23 cellular contexts compared by ENCODE assay signal in genomic region chr6:63267046-63267445, GRCh38. TPM values are rescaled to one million over a fixed set of nuclear protein-coding genes. Genes with fewer than 3 reads are reported as not detected.
DNase-seq lines count a peak whose midpoint lies in the region; ATAC-seq, FAIRE-seq and TF ChIP-seq lines count a peak whose summit lies in the region.
"Had no signal": no experiment of that assay in that cellular context is flagged by ENCODE, and none has a peak within 500 bp of the region (broad histone marks: within the 10 kb centered on the region; RNA-seq: fewer than 3 reads in every experiment).

No MANE protein-coding gene starts in this region.

- H3K4me3 Mint-ChIP-seq in WTC11: no peak overlapping the region
- H3K4me3 Mint-ChIP-seq: B cell; CD4-positive, alpha-beta T cell; CD8-positive, alpha-beta T cell had no signal

- intact Hi-C loops in A673 (cut with micrococcal nuclease; ENCODE audit: unreplicated experiment): no loop called here

- peak; percentile 60; the same call in 1 of the 2 replicates for ATAC-seq in WTC11
- ATAC-seq: CD8-positive, alpha-beta T cell; GM12878 had no signal

- peaks cover 8% of the 10 kb centered on the region; the same call in 1 of the 2 replicates for H3K27me3 Mint-ChIP-seq in WTC11 (ENCODE audit: low read depth)
- H3K27me3 Mint-ChIP-seq: B cell; CD4-positive, alpha-beta T cell had no signal

- DNase-seq in A673 (ENCODE audit: low spot score): peak; percentile 51
- peak; percentile 53 for DNase-seq in ELF-1 (ENCODE audit: low read depth, low spot score)
- DNase-seq in WTC11 (ENCODE audit: low spot score): no peak
- no peak for DNase-seq in activated CD8-positive, alpha-beta memory T cell treated with anti-CD3 and anti-CD28 coated beads, Interleukin-2, amount 50 U/mL, for 4 hours
- no peak for DNase-seq in HTR-8/SVneo (ENCODE audit: insufficient read length, low spot score)
- no peak for DNase-seq in nucleus accumbens (lab: John Stamatoyannopoulos, UW)
- DNase-seq: 8988T; AML-193; Caco-2; Calu3; CD4-positive, alpha-beta T cell; CD8-positive, alpha-beta T cell; DMS79 treated with DMSO at 0.1 percent for 48 hours; GDM1 had no signal

- POLR2A ChIA-PET in A673 (lab: Charles Lee; ENCODE audit: low non-redundant PET): interaction anchor here (0.7 kb wide), 1 partner anchor 33 kb away, joined by 5 read pairs; no protein-coding TSS in a partner anchor
- POLR2A ChIA-PET in WTC11 (lab: Charles Lee): no interaction called here

- CTCF ChIA-PET in A673 (lab: Charles Lee) (interaction anchor here (0.6 kb wide), 1 partner anchor 1162 kb away, joined by 4 read pairs; no protein-coding TSS in a partner anchor), WTC11 (lab: Charles Lee) (interaction anchor here (0.6 kb wide), 1 partner anchor 567 kb away, joined by 3 read pairs; no protein-coding TSS in a partner anchor)

- peaks cover 53% of the 10 kb centered on the region for H3K4me1 Mint-ChIP-seq in WTC11
- H3K4me1 Mint-ChIP-seq: B cell had no signal

- no peak for TF ChIP-seq CTCF in A673 (conservative IDR thresholded peaks at IDR 0.05; ENCODE audit: low read depth, low read length)
- no peak for TF ChIP-seq CTCF in WTC11 (IDR thresholded peaks at IDR 0.05)

- no peak overlapping the region for H3K4me3 ChIP-seq in A673 (ENCODE audit: low read depth, low read length, poor library complexity, severe bottlenecking)
- H3K4me3 ChIP-seq in HUES6 (ENCODE audit: low read depth, low read length): no peak overlapping the region
- H3K4me3 ChIP-seq: BLaER1 treated with 17β-estradiol and CSF1 and Interleukin-3, amounts not matched to agents 10 nM and 100 nM; GM12878 had no signal

- peaks cover 23% of the 10 kb centered on the region for H3K9me3 Mint-ChIP-seq in WTC11
- H3K9me3 Mint-ChIP-seq: CD4-positive, alpha-beta T cell; CD8-positive, alpha-beta T cell had no signal

- H3K36me3 Mint-ChIP-seq in WTC11: peaks cover 13% of the 10 kb centered on the region; the same call in 1 of the 2 replicates
- H3K36me3 Mint-ChIP-seq: CD8-positive, alpha-beta T cell had no signal

- H3K4me1 ChIP-seq in A673 (ENCODE audit: insufficient read depth, low read length, poor library complexity, severe bottlenecking) (peaks cover 34% of the 10 kb centered on the region), HUES6 (ENCODE audit: control insufficient read depth, insufficient read depth, low read length) (peaks cover 32% of the 10 kb centered on the region)
- H3K4me1 ChIP-seq: BLaER1 treated with 17β-estradiol and CSF1 and Interleukin-3, amounts not matched to agents 10 nM and 100 nM; Caco-2 had no signal

- H3K9me3 ChIP-seq in A673 (ENCODE audit: low read depth, low read length, poor library complexity, severe bottlenecking): no peaks in the 10 kb centered on the region
- H3K9me3 ChIP-seq in HUES6 (ENCODE audit: control insufficient read depth, insufficient read depth, low read depth, low read length): no peaks in the 10 kb centered on the region
- H3K9me3 ChIP-seq: BLaER1 treated with 17β-estradiol and CSF1 and Interleukin-3, amounts not matched to agents 10 nM and 100 nM; Caco-2 had no signal

- H3K27ac Mint-ChIP-seq in WTC11: 0 out of 2 replicates have a peak overlapping the region, but pooled peaks have one; percentile 36
- H3K27ac Mint-ChIP-seq: B cell; CD4-positive, alpha-beta T cell; CD8-positive, alpha-beta T cell had no signal

- H3K27me3 ChIP-seq in A673 (replicated peaks; ENCODE audit: insufficient read depth, low read depth, low read length, poor library complexity) (no peaks in the 10 kb centered on the region), HUES6 (ENCODE audit: control insufficient read depth, insufficient read depth, low read length) (no peaks in the 10 kb centered on the region)
- H3K27me3 ChIP-seq: BLaER1 treated with 17β-estradiol and CSF1 and Interleukin-3, amounts not matched to agents 10 nM and 100 nM had no signal

- no peak overlapping the region for H3K9ac ChIP-seq in HUES6 (ENCODE audit: low read length)
- H3K9ac ChIP-seq: BLaER1 treated with 17β-estradiol and CSF1 and Interleukin-3, amounts not matched to agents 10 nM and 100 nM had no signal

- no peak for FAIRE-seq in HTR-8/SVneo (lab: Jason Lieb, UNC)
- FAIRE-seq: D721Med, GM12878, GM12892, GM18507 had no signal

- no peaks in the 10 kb centered on the region for H3K36me3 ChIP-seq in A673 (ENCODE audit: insufficient read depth, low read length, poor library complexity, severe bottlenecking)
- no peaks in the 10 kb centered on the region for H3K36me3 ChIP-seq in HUES6 (ENCODE audit: control insufficient read depth, insufficient read depth, low read length)
- H3K36me3 ChIP-seq: BLaER1 treated with 17β-estradiol and CSF1 and Interleukin-3, amounts not matched to agents 10 nM and 100 nM had no signal

- no TSS peak for BruUV-seq in A673 (replicated peaks; lab: Mats Ljungman, UMichigan)

- no peak overlapping the region for H3K27ac ChIP-seq in A673 (ENCODE audit: low read depth, low read length, poor library complexity, severe bottlenecking)
- peak overlapping the region; percentile 51; the same call in 1 of the 2 replicates for H3K27ac ChIP-seq in HUES6 (ENCODE audit: low read depth, low read length)
- H3K27ac ChIP-seq: BLaER1 treated with 17β-estradiol and CSF1 and Interleukin-3, amounts not matched to agents 10 nM and 100 nM; C4-2B had no signal

TF ChIP-seq in WTC11, 78 proteins besides CTCF, POLR2A, EP300 and RAD21:
- TF ChIP-seq, protein P1, sequence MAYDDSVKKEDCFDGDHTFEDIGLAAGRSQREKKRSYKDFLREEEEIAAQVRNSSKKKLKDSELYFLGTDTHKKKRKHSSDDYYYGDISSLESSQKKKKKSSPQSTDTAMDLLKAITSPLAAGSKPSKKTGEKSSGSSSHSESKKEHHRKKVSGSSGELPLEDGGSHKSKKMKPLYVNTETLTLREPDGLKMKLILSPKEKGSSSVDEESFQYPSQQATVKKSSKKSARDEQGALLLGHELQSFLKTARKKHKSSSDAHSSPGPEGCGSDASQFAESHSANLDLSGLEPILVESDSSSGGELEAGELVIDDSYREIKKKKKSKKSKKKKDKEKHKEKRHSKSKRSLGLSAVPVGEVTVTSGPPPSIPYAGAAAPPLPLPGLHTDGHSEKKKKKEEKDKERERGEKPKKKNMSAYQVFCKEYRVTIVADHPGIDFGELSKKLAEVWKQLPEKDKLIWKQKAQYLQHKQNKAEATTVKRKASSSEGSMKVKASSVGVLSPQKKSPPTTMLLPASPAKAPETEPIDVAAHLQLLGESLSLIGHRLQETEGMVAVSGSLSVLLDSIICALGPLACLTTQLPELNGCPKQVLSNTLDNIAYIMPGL (CRISPR knock-in tag; IDR thresholded peaks at IDR 0.05): no peak
- TF ChIP-seq NR2C2 (CRISPR knock-in tag; IDR thresholded peaks at IDR 0.05) (no peak), SOX15 (CRISPR knock-in tag; IDR thresholded peaks at IDR 0.05) (no peak), ETV6 (CRISPR knock-in tag; IDR thresholded peaks at IDR 0.05) (no peak)

RNA-seq across cellular contexts. Expression of gene LGSN, which starts 52.7 kb away (rescaled TPM):
- not detected in 2 replicates for total RNA-seq in A673 (2021)
- total RNA-seq in WTC11 (2021): 0.11 to 0.35 TPM (median 0.18 TPM) in 3 replicates
- total RNA-seq: B cell; Calu3; CD4-positive, alpha-beta T cell; CD8-positive, alpha-beta T cell; G401; GM12878 had no signal

RNA-seq across cellular contexts. Expression of gene FKBP1C, which starts 55.8 kb away (rescaled TPM):
- 0.28 TPM in 1 of 2 replicates, not detected in the other for total RNA-seq in A673 (2021)
- total RNA-seq in WTC11 (2021): 0.14 TPM in 2 of 3 replicates, not detected in the other
- total RNA-seq: B cell; CD4-positive, alpha-beta T cell; CD8-positive, alpha-beta T cell had no signal

Comparison
In these comparisons a context has a peak if more than half of its experiments do, and no peak if none do; other contexts are left out.
1. DNase-seq: peak in A673 (single experiment) and ELF-1 (single experiment); none in WTC11 (single experiment), activated CD8-positive, alpha-beta memory T cell treated with anti-CD3 and anti-CD28 coated beads, Interleukin-2, amount 50 U/mL, for 4 hours (single experiment), HTR-8/SVneo (single experiment) and nucleus accumbens (0 of 56).